Comparison of ENCODE assay signal across 17 cellular contexts in the genomic region with DNA sequence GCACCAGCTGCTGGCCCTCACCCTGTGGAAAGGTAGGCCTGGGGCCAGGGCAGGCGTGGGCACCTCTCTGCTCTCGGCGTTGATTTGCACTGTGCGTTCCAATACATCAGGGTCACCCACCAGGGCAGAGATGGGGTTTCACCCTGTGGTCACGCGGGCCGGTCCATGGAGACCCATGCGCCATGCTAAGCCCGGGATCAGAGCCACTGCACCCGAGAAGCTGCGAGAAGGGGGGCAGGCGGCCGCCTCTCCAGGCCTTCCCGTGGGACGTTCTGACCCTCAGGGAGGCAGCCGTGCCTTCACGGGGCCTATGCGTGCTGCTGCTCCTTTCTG.
"Had no signal": no experiment of that assay in that cellular context is flagged by ENCODE, and none has a peak within 500 bp of the region (broad histone marks: within the 10 kb centered on the region; RNA-seq: fewer than 3 reads in every experiment).

No MANE protein-coding gene starts in this region.

- H3K4me1 Mint-ChIP-seq: endodermal cell had no signal

- H3K4me3 ChIP-seq: ovary, SK-N-MC, upper lobe of right lung had no signal

- ATAC-seq: activated naive CD4-positive, alpha-beta T cell treated with anti-CD3 and anti-CD28 coated beads, Interleukin-2, amount 50 U/mL, for 72 hours; T-cell; upper lobe of right lung had no signal

- H3K4me3 Mint-ChIP-seq: brain, endodermal cell, neural crest cell, T-cell had no signal

- H3K9me3 Mint-ChIP-seq: brain, endodermal cell, neural crest cell, T-cell had no signal

- H3K27ac Mint-ChIP-seq: brain, endodermal cell, T-cell had no signal

- H3K9me3 ChIP-seq: ovary, upper lobe of right lung had no signal

- DNase-seq: activated CD4-positive, alpha-beta T cell treated with anti-CD3 and anti-CD28 coated beads for 4 hours; activated CD8-positive, alpha-beta memory T cell treated with anti-CD3 and anti-CD28 coated beads for 24 hours; amniotic stem cell; dermis blood vessel endothelial cell; endodermal cell; erythroblast; hippocampal formation; small intestine; stimulated activated naive CD4-positive, alpha-beta T cell; T-cell; upper lobe of right lung; WERI-Rb-1 had no signal

- H3K27me3 Mint-ChIP-seq: brain, T-cell had no signal

- H3K36me3 ChIP-seq: ovary had no signal

- H3K27ac ChIP-seq: ovary, SK-N-MC, upper lobe of right lung, WERI-Rb-1 had no signal

- H3K27me3 ChIP-seq: ovary, upper lobe of right lung had no signal
